In genomic region chr3:59759298-59760169, GRCh38 we compare ENCODE assay signal across 13 cellular contexts.
DNase-seq lines count a peak whose midpoint lies in the region; ATAC-seq, FAIRE-seq and TF ChIP-seq lines count a peak whose summit lies in the region.
"Had no signal": no experiment of that assay in that cellular context is flagged by ENCODE, and none has a peak within 500 bp of the region (broad histone marks: within the 10 kb centered on the region; RNA-seq: fewer than 3 reads in every experiment).

No MANE protein-coding gene starts in this region.

- no peak for TF ChIP-seq POLR2A in IMR-90 (IDR thresholded peaks at IDR 0.05; ENCODE audit: low read depth, low read length)

- no peak overlapping the region for H3K56ac ChIP-seq in IMR-90 (ENCODE audit: extremely low read depth, insufficient read depth, low read length)

- no peak overlapping the region for H3K14ac ChIP-seq in IMR-90 (replicated peaks; ENCODE audit: low read depth, low read length)

- no peaks in the 10 kb centered on the region for H3K79me1 ChIP-seq in IMR-90 (ENCODE audit: low read depth in 1 of 2, low read length in 2 of 2)

- H2AK9ac ChIP-seq in IMR-90 (replicated peaks; ENCODE audit: low read depth, low read length, poor library complexity) = no peak overlapping the region

- H3K27ac ChIP-seq in IMR-90 (ENCODE audit: insufficient read depth, low read length) = no peak overlapping the region
- H3K27ac ChIP-seq: BLaER1 treated with 17β-estradiol and CSF1 and Interleukin-3, amounts not matched to agents 10 nM and 100 nM; foreskin keratinocyte; skin epidermis had no signal

- no peaks in the 10 kb centered on the region for H3K36me3 Mint-ChIP-seq in activated naive CD8-positive, alpha-beta T cell treated with anti-CD3 and anti-CD28 coated beads for 36 hours
- no peaks in the 10 kb centered on the region for H3K36me3 Mint-ChIP-seq in natural killer cell treated with Interleukin-12 subunit alpha and Interleukin-12 subunit beta and Interleukin-15 and Interleukin-18, amount 100 ng/mL, for 72 hours

- H2AK5ac ChIP-seq in IMR-90 (ENCODE audit: low read depth, low read length) = no peak overlapping the region

- dilution Hi-C loops in IMR-90 (cut with HindIII; ENCODE audit: low sequenced_read_pairs, unreplicated experiment) = no loop called here

- peaks cover 4% of the 10 kb centered on the region for H3K27me3 Mint-ChIP-seq in activated naive CD8-positive, alpha-beta T cell treated with anti-CD3 and anti-CD28 coated beads for 36 hours
- H3K27me3 Mint-ChIP-seq in natural killer cell treated with Interleukin-12 subunit alpha and Interleukin-12 subunit beta and Interleukin-15 and Interleukin-18, amount 100 ng/mL, for 72 hours = peaks cover 0 to 7% of the 10 kb centered on the region in 2 donors

- POLR2A ChIA-PET in IMR-90 (lab: Charles Lee; ENCODE audit: unreplicated experiment) = no interaction called here

- TF ChIP-seq RAD21 in IMR-90 (IDR thresholded peaks at IDR 0.05; ENCODE audit: low read length) = no peak

- no peak overlapping the region for H2BK20ac ChIP-seq in IMR-90 (ENCODE audit: low read depth, low read length)

- H3K18ac ChIP-seq in IMR-90 (ENCODE audit: low read depth, low read length) = peak overlapping the region; percentile 40; the same call in 1 of the 2 replicates

- H2AFZ ChIP-seq in IMR-90 (replicated peaks; ENCODE audit: low read length, poor library complexity) = no peak overlapping the region

- H2BK120ac ChIP-seq in IMR-90 (ENCODE audit: low read depth, low read length) = 0 out of 2 replicates have a peak overlapping the region, but pooled peaks have one; percentile 22

- TF ChIP-seq CTCF in IMR-90 (conservative IDR thresholded peaks at IDR 0.05; ENCODE audit: low read depth, low read length) = no peak

- H3K23ac ChIP-seq in IMR-90 (ENCODE audit: low read depth, low read length) = no peak overlapping the region

- no peaks in the 10 kb centered on the region for H4K20me1 ChIP-seq in IMR-90 (ENCODE audit: insufficient read depth, low read length)
- H4K20me1 ChIP-seq: BLaER1 treated with 17β-estradiol and CSF1 and Interleukin-3, amounts not matched to agents 10 nM and 100 nM had no signal

- H4K91ac ChIP-seq in IMR-90 (ENCODE audit: insufficient read depth, low read depth, low read length) = peak overlapping the region; percentile 45; the same call in 1 of the 2 replicates

- H3K4ac ChIP-seq in IMR-90 (ENCODE audit: low read depth, low read length) = no peak overlapping the region

- ATAC-seq in IMR-90 (ENCODE audit: low read depth) (no peak), left cardiac atrium (no peak), Right ventricle myocardium superior (ENCODE audit: poor library complexity) (no peak), HG02763 (IDR thresholded peaks at IDR 0.05; ENCODE audit: unreplicated experiment) (no peak)
- ATAC-seq in natural killer cell treated with Interleukin-12 subunit alpha and Interleukin-12 subunit beta and Interleukin-15 and Interleukin-18, amount 100 ng/mL, for 72 hours = peak; percentile 47 to 73
- ATAC-seq: foreskin keratinocyte had no signal

- H3K4me1 Mint-ChIP-seq in activated naive CD8-positive, alpha-beta T cell treated with anti-CD3 and anti-CD28 coated beads for 36 hours = peaks cover 30% of the 10 kb centered on the region
- H3K4me1 Mint-ChIP-seq in natural killer cell treated with Interleukin-12 subunit alpha and Interleukin-12 subunit beta and Interleukin-15 and Interleukin-18, amount 100 ng/mL, for 72 hours (ENCODE audit: low read depth in 2 of 2) = peaks cover 8 to 26% of the 10 kb centered on the region in 2 donors
- H3K4me1 Mint-ChIP-seq: neural crest cell had no signal

- H3K4me1 ChIP-seq in IMR-90 (ENCODE audit: control insufficient read depth, insufficient read depth, low read length) = peaks cover 14% of the 10 kb centered on the region; the same call in 1 of the 2 replicates
- H3K4me1 ChIP-seq: BLaER1 treated with 17β-estradiol and CSF1 and Interleukin-3, amounts not matched to agents 10 nM and 100 nM; foreskin keratinocyte had no signal

- DNase-seq in COLO829 (ENCODE audit: low spot score) (peak; percentile 39), IMR-90 (no peak), left cardiac atrium (no peak), Right ventricle myocardium superior (no peak), HTR-8/SVneo (ENCODE audit: insufficient read length, low spot score) (no peak)
- DNase-seq in activated naive CD8-positive, alpha-beta T cell treated with anti-CD3 and anti-CD28 coated beads for 36 hours = peak; percentile 39
- no peak for DNase-seq in natural killer cell treated with Interleukin-12 subunit alpha and Interleukin-12 subunit beta and Interleukin-15 and Interleukin-18, amount 100 ng/mL, for 72 hours (ENCODE audit: low spot score)
- DNase-seq: foreskin keratinocyte, GDM1 had no signal

- intact Hi-C loops in IMR-90 (cut with micrococcal nuclease) (no loop called here), left cardiac atrium (cut with DNase I) (no loop called here), Right ventricle myocardium superior (cut with DNase I) (no loop called here)

- H4K8ac ChIP-seq in IMR-90 (ENCODE audit: low read depth in 2 of 2, low read length in 2 of 2) = no peak overlapping the region

- H3K4me3 ChIP-seq in IMR-90 (ENCODE audit: insufficient read depth, low read depth, low read length) = no peak overlapping the region
- H3K4me3 ChIP-seq: BLaER1 treated with 17β-estradiol and CSF1 and Interleukin-3, amounts not matched to agents 10 nM and 100 nM; skin epidermis had no signal

- BruUV-seq in IMR-90 (replicated peaks; lab: Mats Ljungman, UMichigan) = no TSS peak

- CTCF ChIA-PET in IMR-90 (lab: Yijun Ruan, JAX) = interaction anchor here (0.7 kb wide), 1 partner anchor 204 kb away, joined by 7 read pairs; no protein-coding TSS in a partner anchor

- no peaks in the 10 kb centered on the region for H3K36me3 ChIP-seq in IMR-90 (ENCODE audit: control insufficient read depth, insufficient read depth, low read length)
- H3K36me3 ChIP-seq: BLaER1 treated with 17β-estradiol and CSF1 and Interleukin-3, amounts not matched to agents 10 nM and 100 nM had no signal

- no peaks in the 10 kb centered on the region; the same call in 1 of the 2 replicates for H3K27me3 ChIP-seq in IMR-90 (ENCODE audit: control insufficient read depth, insufficient read depth, low read length)
- H3K27me3 ChIP-seq: BLaER1 treated with 17β-estradiol and CSF1 and Interleukin-3, amounts not matched to agents 10 nM and 100 nM had no signal

- FAIRE-seq in HTR-8/SVneo (lab: Jason Lieb, UNC) = no peak

- H2BK5ac ChIP-seq in IMR-90 (ENCODE audit: low read depth, low read length, poor library complexity, severe bottlenecking) = no peak overlapping the region

- in situ Hi-C loops in IMR-90 (cut with MboI; ENCODE audit: low sequenced_read_pairs) = no loop called here

- WGBS in IMR-90 (ENCODE audit: extremely low coverage in 2 of 2, insufficient read length in 1 of 2), 2 experiments = 69% methylated on average over 4 of the region's 6 CpGs; no CpG with 5 or more reads in 1 of the 2 experiments

- no peak overlapping the region for H3K27ac Mint-ChIP-seq in activated naive CD8-positive, alpha-beta T cell treated with anti-CD3 and anti-CD28 coated beads for 36 hours
- H3K27ac Mint-ChIP-seq in natural killer cell treated with Interleukin-12 subunit alpha and Interleukin-12 subunit beta and Interleukin-15 and Interleukin-18, amount 100 ng/mL, for 72 hours = peak overlapping the region; percentile 7 to 38

- H4K5ac ChIP-seq in IMR-90 (ENCODE audit: low read depth, low read length) = peak overlapping the region; percentile 55; the same call in 1 of the 2 replicates

- H2BK15ac ChIP-seq in IMR-90 (ENCODE audit: low read depth, low read length) = no peak overlapping the region; the same call in 2 of the 3 replicates

- H3K9ac ChIP-seq in IMR-90 (ENCODE audit: low read depth, low read length) = no peak overlapping the region
- H3K9ac ChIP-seq: BLaER1 treated with 17β-estradiol and CSF1 and Interleukin-3, amounts not matched to agents 10 nM and 100 nM had no signal

- no peak overlapping the region for H3K4me2 ChIP-seq in IMR-90 (ENCODE audit: low read depth, low read length)
- H3K4me2 ChIP-seq: BLaER1 treated with 17β-estradiol and CSF1 and Interleukin-3, amounts not matched to agents 10 nM and 100 nM had no signal

- H3K9me3 Mint-ChIP-seq in activated naive CD8-positive, alpha-beta T cell treated with anti-CD3 and anti-CD28 coated beads for 36 hours = no peaks in the 10 kb centered on the region
- peaks cover 4% of the 10 kb centered on the region for H3K9me3 Mint-ChIP-seq in natural killer cell treated with Interleukin-12 subunit alpha and Interleukin-12 subunit beta and Interleukin-15 and Interleukin-18, amount 100 ng/mL, for 72 hours
- H3K9me3 Mint-ChIP-seq: neural crest cell had no signal

- no peaks in the 10 kb centered on the region for H3K9me1 ChIP-seq in IMR-90 (ENCODE audit: insufficient read depth, low read length)

- H3K9me3 ChIP-seq in IMR-90 (ENCODE audit: control insufficient read depth, insufficient read depth, low read length) = no peaks in the 10 kb centered on the region
- H3K9me3 ChIP-seq: BLaER1 treated with 17β-estradiol and CSF1 and Interleukin-3, amounts not matched to agents 10 nM and 100 nM had no signal

- H3K4me3 Mint-ChIP-seq in activated naive CD8-positive, alpha-beta T cell treated with anti-CD3 and anti-CD28 coated beads for 36 hours = no peak overlapping the region
- H3K4me3 Mint-ChIP-seq in natural killer cell treated with Interleukin-12 subunit alpha and Interleukin-12 subunit beta and Interleukin-15 and Interleukin-18, amount 100 ng/mL, for 72 hours = peak overlapping the region; percentile 50
- H3K4me3 Mint-ChIP-seq: neural crest cell had no signal

TF ChIP-seq in IMR-90, 13 proteins besides CTCF, POLR2A, EP300 and RAD21 (continues in another document):
- TF ChIP-seq, protein P1, sequence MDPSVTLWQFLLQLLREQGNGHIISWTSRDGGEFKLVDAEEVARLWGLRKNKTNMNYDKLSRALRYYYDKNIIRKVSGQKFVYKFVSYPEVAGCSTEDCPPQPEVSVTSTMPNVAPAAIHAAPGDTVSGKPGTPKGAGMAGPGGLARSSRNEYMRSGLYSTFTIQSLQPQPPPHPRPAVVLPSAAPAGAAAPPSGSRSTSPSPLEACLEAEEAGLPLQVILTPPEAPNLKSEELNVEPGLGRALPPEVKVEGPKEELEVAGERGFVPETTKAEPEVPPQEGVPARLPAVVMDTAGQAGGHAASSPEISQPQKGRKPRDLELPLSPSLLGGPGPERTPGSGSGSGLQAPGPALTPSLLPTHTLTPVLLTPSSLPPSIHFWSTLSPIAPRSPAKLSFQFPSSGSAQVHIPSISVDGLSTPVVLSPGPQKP (IDR thresholded peaks at IDR 0.05; ENCODE audit: borderline replicate concordance, low read depth, low read length) = no peak
- no peak for TF ChIP-seq FOS (IDR thresholded peaks at IDR 0.05; ENCODE audit: low read depth, low read length)
- TF ChIP-seq, protein P2, sequence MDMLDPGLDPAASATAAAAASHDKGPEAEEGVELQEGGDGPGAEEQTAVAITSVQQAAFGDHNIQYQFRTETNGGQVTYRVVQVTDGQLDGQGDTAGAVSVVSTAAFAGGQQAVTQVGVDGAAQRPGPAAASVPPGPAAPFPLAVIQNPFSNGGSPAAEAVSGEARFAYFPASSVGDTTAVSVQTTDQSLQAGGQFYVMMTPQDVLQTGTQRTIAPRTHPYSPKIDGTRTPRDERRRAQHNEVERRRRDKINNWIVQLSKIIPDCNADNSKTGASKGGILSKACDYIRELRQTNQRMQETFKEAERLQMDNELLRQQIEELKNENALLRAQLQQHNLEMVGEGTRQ (IDR thresholded peaks at IDR 0.05; ENCODE audit: low read depth, low read length) = no peak
- no peak for TF ChIP-seq RCOR1 (IDR thresholded peaks at IDR 0.05; ENCODE audit: insufficient replicate concordance, low read length)

Comparison
In these comparisons a context has a peak if more than half of its experiments do, and no peak if none do; other contexts are left out.
1. DNase-seq: peak in COLO829 (single experiment) and activated naive CD8-positive, alpha-beta T cell treated with anti-CD3 and anti-CD28 coated beads for 36 hours (single experiment); none in IMR-90 (single experiment), natural killer cell treated with Interleukin-12 subunit alpha and Interleukin-12 subunit beta and Interleukin-15 and Interleukin-18, amount 100 ng/mL, for 72 hours (single experiment), left cardiac atrium (single experiment), Right ventricle myocardium superior (single experiment) and HTR-8/SVneo (single experiment).
2. ATAC-seq: peak in natural killer cell treated with Interleukin-12 subunit alpha and Interleukin-12 subunit beta and Interleukin-15 and Interleukin-18, amount 100 ng/mL, for 72 hours (2 of 2); none in IMR-90 (single experiment), left cardiac atrium (0 of 2), Right ventricle myocardium superior (single experiment) and HG02763 (single experiment).